In the genomic region with DNA sequence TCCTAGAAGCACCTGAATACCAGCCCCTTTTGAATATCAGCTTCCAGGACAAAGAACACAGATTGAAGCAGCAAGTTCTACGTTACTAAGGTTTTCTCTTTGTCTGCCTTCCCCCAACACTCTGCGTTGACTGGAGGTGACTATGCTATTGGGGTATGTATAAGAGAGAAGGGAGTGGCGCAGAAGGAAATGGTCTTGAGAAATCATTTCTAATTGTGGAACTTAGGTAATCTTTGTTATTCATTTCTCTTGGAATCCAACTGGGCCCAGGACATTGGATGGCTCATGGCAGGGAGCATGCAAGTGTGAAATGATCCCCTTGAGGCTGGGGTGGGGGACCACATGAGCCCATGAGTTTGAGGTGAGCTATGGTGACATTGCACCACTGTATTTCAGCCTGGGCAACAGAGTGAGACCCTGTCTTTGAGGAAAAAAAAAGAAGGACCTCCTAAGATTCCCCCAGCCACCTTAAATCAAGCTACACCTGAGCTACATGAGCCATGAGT, we compare ENCODE assay signal across 12 cellular contexts. TPM values are rescaled to one million over a fixed set of nuclear protein-coding genes. Genes with fewer than 3 reads are reported as not detected.
DNase-seq lines count a peak whose midpoint lies in the region; ATAC-seq and TF ChIP-seq lines count a peak whose summit lies in the region.
"Had no signal": no experiment of that assay in that cellular context is flagged by ENCODE, and none has a peak within 500 bp of the region (broad histone marks: within the 10 kb centered on the region; RNA-seq: fewer than 3 reads in every experiment).

No MANE protein-coding gene starts in this region.

- ATAC-seq in HG02610 (IDR thresholded peaks at IDR 0.05; ENCODE audit: unreplicated experiment) (no peak), GM18511 (IDR thresholded peaks at IDR 0.05; ENCODE audit: unreplicated experiment) (no peak), HG03135 (IDR thresholded peaks at IDR 0.05; ENCODE audit: unreplicated experiment) (no peak)

- H3K4me2 ChIP-seq in fibroblast of lung (ENCODE audit: extremely low read depth, insufficient read depth, low read length) (peak overlapping the region; percentile 80), smooth muscle cell (peak overlapping the region; percentile 52)

- H3K27ac ChIP-seq in SJSA1 (peak overlapping the region; percentile 77), fibroblast of lung (ENCODE audit: insufficient read depth, low read length) (peak overlapping the region; percentile 95), smooth muscle cell (ENCODE audit: low read depth) (peak overlapping the region; percentile 96)
- H3K27ac ChIP-seq: vagina had no signal

- H3K9me3 ChIP-seq in SJSA1 (replicated peaks) (no peaks in the 10 kb centered on the region), fibroblast of lung (ENCODE audit: control insufficient read depth, insufficient read depth, low read depth, low read length) (no peaks in the 10 kb centered on the region), smooth muscle cell (replicated peaks; ENCODE audit: low read depth) (no peaks in the 10 kb centered on the region)
- H3K9me3 ChIP-seq: vagina had no signal

- H3K36me3 ChIP-seq in SJSA1 (no peaks in the 10 kb centered on the region), fibroblast of lung (ENCODE audit: control insufficient read depth, insufficient read depth, low read length) (no peaks in the 10 kb centered on the region), smooth muscle cell (ENCODE audit: low read depth) (no peaks in the 10 kb centered on the region)
- H3K36me3 ChIP-seq: vagina had no signal

- H3K4me3 ChIP-seq in SJSA1 (no peak overlapping the region), fibroblast of lung (replicated peaks in 1 of 4; ENCODE audit: control extremely low read depth in 1 of 4, insufficient read depth in 1 of 4, low read depth in 3 of 4, low read length in 4 of 4) (no peak overlapping the region), smooth muscle cell (no peak overlapping the region)
- H3K4me3 ChIP-seq: vagina had no signal

- TF ChIP-seq CTCF in fibroblast of lung (conservative IDR thresholded peaks at IDR 0.05 in 1 of 2, IDR thresholded peaks at IDR 0.05 in 1 of 2; ENCODE audit: low read depth in 1 of 2, low read length in 2 of 2) = no peak
- TF ChIP-seq CTCF in smooth muscle cell (IDR thresholded peaks at IDR 0.05; ENCODE audit: borderline replicate concordance, insufficient read depth, poor library complexity, severe bottlenecking) = no peak

- DNase-seq in HCEC 1CT (peak; percentile 91), SJSA1 (ENCODE audit: low read depth in 1 of 2, low spot score in 2 of 2) (peak in 1 of 2 experiments; percentile 44), fibroblast of lung (ENCODE audit: low read depth in 2 of 2) (peak; percentile 93 to 98), smooth muscle cell (lab: John Stamatoyannopoulos, UW; ENCODE audit: unreplicated experiment) (no peak), NCI-H187 (lab: John Stamatoyannopoulos, UW) (no peak)
- DNase-seq: naive B cell; NCI-H2029 treated with DMSO at 0.1 percent for 48 hours; stimulated activated CD4-positive, alpha-beta T cell treated with anti-CD3 and anti-CD28 coated beads, Interleukin-4, amount 100 ng/mL, for 24 hours had no signal

- H3K9ac ChIP-seq in fibroblast of lung (ENCODE audit: insufficient read depth, low read length) = no peak overlapping the region
- H3K9ac ChIP-seq in smooth muscle cell (ENCODE audit: low read depth) = peak overlapping the region; percentile 82

- no peaks in the 10 kb centered on the region for H3K27me3 ChIP-seq in SJSA1 (replicated peaks)
- no peaks in the 10 kb centered on the region for H3K27me3 ChIP-seq in fibroblast of lung (ENCODE audit: control insufficient read depth, insufficient read depth, low read length)
- H3K27me3 ChIP-seq in smooth muscle cell (ENCODE audit: low read depth) = no peaks in the 10 kb centered on the region
- H3K27me3 ChIP-seq: vagina had no signal

- H2AFZ ChIP-seq in fibroblast of lung (ENCODE audit: low read length) (no peak overlapping the region), smooth muscle cell (ENCODE audit: low read depth) (no peak overlapping the region)

- peaks cover 7% of the 10 kb centered on the region for H3F3A ChIP-seq in smooth muscle cell (ENCODE audit: low read depth)

- H4K20me1 ChIP-seq in fibroblast of lung (ENCODE audit: control insufficient read depth, extremely low read depth, insufficient read depth, low read length) (no peaks in the 10 kb centered on the region), smooth muscle cell (ENCODE audit: low read depth) (no peaks in the 10 kb centered on the region)

- WGBS in smooth muscle cell (ENCODE audit: low lambda C conversion rate) = 45% methylated on average over 3 of the region's 3 CpGs

- H3K79me2 ChIP-seq in fibroblast of lung (ENCODE audit: control insufficient read depth, insufficient read depth, low read length) (no peaks in the 10 kb centered on the region), smooth muscle cell (ENCODE audit: low read depth) (no peaks in the 10 kb centered on the region)

- H3K4me1 ChIP-seq in SJSA1 (replicated peaks) (peaks cover 21% of the 10 kb centered on the region), fibroblast of lung (ENCODE audit: control insufficient read depth, extremely low read depth, insufficient read depth, low read length) (peaks cover 22% of the 10 kb centered on the region), smooth muscle cell (ENCODE audit: low read depth) (no peaks in the 10 kb centered on the region)
- H3K4me1 ChIP-seq: vagina had no signal

RNA-seq across cellular contexts. Expression of gene XDH, which starts 29.7 kb away (rescaled TPM):
- 0.05 TPM in 1 of 2 replicates, not detected in the other for total RNA-seq in SJSA1 (2014; rRNA removed; shearing (Covaris generic))
- total RNA-seq in fibroblast of lung (under 0.01 and 0.50 TPM in 2 replicates), smooth muscle cell (4.0 and 6.1 TPM in 2 replicates)
- polyA plus RNA-seq in fibroblast of lung (0.59 and 0.69 TPM in 2 replicates), smooth muscle cell (0.37 and 2.0 TPM in 2 replicates)
- polyA plus RNA-seq in fibroblast of lung (2012) = 0.20 and 0.36 TPM in 2 replicates
- 0.19 TPM in 1 of 2 replicates, not detected in the other for polyA minus RNA-seq in fibroblast of lung (ENCODE audit: low replicate concordance)

Comparison
In these comparisons a context has a peak if more than half of its experiments do, and no peak if none do; other contexts are left out.
1. DNase-seq: peak in HCEC 1CT (single experiment) and fibroblast of lung (2 of 2); none in smooth muscle cell (single experiment) and NCI-H187 (0 of 2).
2. Peak in every context shown above with its lines, with median percentiles within 50 percentile points of each other: H3K27ac ChIP-seq.